In the genomic region with DNA sequence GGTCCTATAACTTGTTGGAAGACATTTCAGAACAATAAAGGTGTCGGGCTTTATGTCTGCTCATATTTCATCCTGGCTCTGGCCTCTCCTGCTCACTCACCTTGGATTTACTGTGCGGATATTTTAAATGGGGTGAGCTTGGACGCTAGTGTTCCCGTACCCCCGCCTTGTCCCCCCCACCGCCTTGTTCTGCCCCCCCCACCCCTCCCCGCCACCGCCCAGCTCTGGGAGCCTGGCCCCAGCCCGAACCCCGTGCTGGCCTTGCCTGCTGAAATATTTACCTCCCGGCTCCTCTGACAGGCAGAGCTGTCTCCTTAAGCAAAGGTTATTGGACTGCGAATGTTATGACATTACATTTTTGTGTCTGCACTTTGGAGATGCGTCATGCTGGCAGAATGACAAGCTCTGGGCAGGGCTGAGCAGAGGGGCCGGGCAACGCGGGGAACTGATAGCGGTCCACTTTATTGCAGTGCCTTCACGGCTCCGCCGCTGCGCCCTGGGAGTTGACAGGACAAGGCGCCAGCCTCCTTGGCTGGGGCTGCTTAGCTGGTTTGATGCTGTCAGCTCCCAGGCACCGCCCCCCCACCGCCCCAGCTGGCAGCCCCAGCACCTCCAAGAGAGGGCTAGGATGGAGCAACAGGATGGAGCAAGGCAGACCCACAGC, we compare ENCODE assay signal across 1 cellular context.
TF ChIP-seq lines count a peak whose summit lies in the region.

No MANE protein-coding gene starts in this region.

TF ChIP-seq in HEK293, 187 proteins besides CTCF, POLR2A, EP300 and RAD21 (continued from another document and continues in another):
- TF ChIP-seq, protein P1, sequence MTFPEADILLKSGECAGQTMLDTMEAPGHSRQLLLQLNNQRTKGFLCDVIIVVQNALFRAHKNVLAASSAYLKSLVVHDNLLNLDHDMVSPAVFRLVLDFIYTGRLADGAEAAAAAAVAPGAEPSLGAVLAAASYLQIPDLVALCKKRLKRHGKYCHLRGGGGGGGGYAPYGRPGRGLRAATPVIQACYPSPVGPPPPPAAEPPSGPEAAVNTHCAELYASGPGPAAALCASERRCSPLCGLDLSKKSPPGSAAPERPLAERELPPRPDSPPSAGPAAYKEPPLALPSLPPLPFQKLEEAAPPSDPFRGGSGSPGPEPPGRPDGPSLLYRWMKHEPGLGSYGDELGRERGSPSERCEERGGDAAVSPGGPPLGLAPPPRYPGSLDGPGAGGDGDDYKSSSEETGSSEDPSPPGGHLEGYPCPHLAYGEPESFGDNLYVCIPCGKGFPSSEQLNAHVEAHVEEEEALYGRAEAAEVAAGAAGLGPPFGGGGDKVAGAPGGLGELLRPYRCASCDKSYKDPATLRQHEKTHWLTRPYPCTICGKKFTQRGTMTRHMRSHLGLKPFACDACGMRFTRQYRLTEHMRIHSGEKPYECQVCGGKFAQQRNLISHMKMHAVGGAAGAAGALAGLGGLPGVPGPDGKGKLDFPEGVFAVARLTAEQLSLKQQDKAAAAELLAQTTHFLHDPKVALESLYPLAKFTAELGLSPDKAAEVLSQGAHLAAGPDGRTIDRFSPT (tag by site-specific recombination; IDR thresholded peaks at IDR 0.05), result no peak
- TF ChIP-seq, protein P2, sequence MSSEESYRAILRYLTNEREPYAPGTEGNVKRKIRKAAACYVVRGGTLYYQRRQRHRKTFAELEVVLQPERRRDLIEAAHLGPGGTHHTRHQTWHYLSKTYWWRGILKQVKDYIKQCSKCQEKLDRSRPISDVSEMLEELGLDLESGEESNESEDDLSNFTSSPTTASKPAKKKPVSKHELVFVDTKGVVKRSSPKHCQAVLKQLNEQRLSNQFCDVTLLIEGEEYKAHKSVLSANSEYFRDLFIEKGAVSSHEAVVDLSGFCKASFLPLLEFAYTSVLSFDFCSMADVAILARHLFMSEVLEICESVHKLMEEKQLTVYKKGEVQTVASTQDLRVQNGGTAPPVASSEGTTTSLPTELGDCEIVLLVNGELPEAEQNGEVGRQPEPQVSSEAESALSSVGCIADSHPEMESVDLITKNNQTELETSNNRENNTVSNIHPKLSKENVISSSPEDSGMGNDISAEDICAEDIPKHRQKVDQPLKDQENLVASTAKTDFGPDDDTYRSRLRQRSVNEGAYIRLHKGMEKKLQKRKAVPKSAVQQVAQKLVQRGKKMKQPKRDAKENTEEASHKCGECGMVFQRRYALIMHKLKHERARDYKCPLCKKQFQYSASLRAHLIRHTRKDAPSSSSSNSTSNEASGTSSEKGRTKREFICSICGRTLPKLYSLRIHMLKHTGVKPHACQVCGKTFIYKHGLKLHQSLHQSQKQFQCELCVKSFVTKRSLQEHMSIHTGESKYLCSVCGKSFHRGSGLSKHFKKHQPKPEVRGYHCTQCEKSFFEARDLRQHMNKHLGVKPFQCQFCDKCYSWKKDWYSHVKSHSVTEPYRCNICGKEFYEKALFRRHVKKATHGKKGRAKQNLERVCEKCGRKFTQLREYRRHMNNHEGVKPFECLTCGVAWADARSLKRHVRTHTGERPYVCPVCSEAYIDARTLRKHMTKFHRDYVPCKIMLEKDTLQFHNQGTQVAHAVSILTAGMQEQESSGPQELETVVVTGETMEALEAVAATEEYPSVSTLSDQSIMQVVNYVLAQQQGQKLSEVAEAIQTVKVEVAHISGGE (tag by site-specific recombination; conservative IDR thresholded peaks at IDR 0.05; ENCODE audit: low read depth), result no peak
- TF ChIP-seq, protein P3, sequence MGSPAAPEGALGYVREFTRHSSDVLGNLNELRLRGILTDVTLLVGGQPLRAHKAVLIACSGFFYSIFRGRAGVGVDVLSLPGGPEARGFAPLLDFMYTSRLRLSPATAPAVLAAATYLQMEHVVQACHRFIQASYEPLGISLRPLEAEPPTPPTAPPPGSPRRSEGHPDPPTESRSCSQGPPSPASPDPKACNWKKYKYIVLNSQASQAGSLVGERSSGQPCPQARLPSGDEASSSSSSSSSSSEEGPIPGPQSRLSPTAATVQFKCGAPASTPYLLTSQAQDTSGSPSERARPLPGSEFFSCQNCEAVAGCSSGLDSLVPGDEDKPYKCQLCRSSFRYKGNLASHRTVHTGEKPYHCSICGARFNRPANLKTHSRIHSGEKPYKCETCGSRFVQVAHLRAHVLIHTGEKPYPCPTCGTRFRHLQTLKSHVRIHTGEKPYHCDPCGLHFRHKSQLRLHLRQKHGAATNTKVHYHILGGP (tag by site-specific recombination; IDR thresholded peaks at IDR 0.05), result no peak
- TF ChIP-seq ZNF629 (tag by site-specific recombination; IDR thresholded peaks at IDR 0.05) (peak; percentile 84), OSR2 (tag by site-specific recombination; IDR thresholded peaks at IDR 0.05) (no peak), HOXA7 (CRISPR knock-in tag; IDR thresholded peaks at IDR 0.05; ENCODE audit: borderline replicate concordance) (no peak), KLF7 (tag by site-specific recombination; IDR thresholded peaks at IDR 0.05; ENCODE audit: borderline replicate concordance) (no peak), ZNF843 (tag by site-specific recombination; IDR thresholded peaks at IDR 0.05) (no peak), ZNF670 (tag by site-specific recombination; IDR thresholded peaks at IDR 0.05; ENCODE audit: low read depth) (no peak), SALL2 (tag by site-specific recombination; IDR thresholded peaks at IDR 0.05; ENCODE audit: borderline replicate concordance) (no peak), ZNF292 (tag by site-specific recombination; IDR thresholded peaks at IDR 0.05; ENCODE audit: borderline replicate concordance, low read depth) (no peak), REPIN1 (tag by site-specific recombination; IDR thresholded peaks at IDR 0.05; ENCODE audit: low read depth) (no peak), ZNF560 (tag by site-specific recombination; IDR thresholded peaks at IDR 0.05; ENCODE audit: borderline replicate concordance) (no peak), ZNF155 (tag by site-specific recombination; IDR thresholded peaks at IDR 0.05) (no peak), ZNF768 (tag by site-specific recombination; IDR thresholded peaks at IDR 0.05) (no peak), ZNF114 (tag by site-specific recombination; IDR thresholded peaks at IDR 0.05) (no peak), ZNF677 (tag by site-specific recombination; IDR thresholded peaks at IDR 0.05) (no peak), ZNF529 (tag by site-specific recombination; IDR thresholded peaks at IDR 0.05; ENCODE audit: insufficient replicate concordance) (no peak), ZBTB17 (tag by site-specific recombination; IDR thresholded peaks at IDR 0.05) (no peak)
- TF ChIP-seq, protein P4, sequence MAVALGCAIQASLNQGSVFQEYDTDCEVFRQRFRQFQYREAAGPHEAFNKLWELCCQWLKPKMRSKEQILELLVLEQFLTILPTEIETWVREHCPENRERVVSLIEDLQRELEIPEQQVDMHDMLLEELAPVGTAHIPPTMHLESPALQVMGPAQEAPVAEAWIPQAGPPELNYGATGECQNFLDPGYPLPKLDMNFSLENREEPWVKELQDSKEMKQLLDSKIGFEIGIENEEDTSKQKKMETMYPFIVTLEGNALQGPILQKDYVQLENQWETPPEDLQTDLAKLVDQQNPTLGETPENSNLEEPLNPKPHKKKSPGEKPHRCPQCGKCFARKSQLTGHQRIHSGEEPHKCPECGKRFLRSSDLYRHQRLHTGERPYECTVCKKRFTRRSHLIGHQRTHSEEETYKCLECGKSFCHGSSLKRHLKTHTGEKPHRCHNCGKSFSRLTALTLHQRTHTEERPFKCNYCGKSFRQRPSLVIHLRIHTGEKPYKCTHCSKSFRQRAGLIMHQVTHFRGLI (tag by site-specific recombination; IDR thresholded peaks at IDR 0.05), result no peak
- TF ChIP-seq, protein P5, sequence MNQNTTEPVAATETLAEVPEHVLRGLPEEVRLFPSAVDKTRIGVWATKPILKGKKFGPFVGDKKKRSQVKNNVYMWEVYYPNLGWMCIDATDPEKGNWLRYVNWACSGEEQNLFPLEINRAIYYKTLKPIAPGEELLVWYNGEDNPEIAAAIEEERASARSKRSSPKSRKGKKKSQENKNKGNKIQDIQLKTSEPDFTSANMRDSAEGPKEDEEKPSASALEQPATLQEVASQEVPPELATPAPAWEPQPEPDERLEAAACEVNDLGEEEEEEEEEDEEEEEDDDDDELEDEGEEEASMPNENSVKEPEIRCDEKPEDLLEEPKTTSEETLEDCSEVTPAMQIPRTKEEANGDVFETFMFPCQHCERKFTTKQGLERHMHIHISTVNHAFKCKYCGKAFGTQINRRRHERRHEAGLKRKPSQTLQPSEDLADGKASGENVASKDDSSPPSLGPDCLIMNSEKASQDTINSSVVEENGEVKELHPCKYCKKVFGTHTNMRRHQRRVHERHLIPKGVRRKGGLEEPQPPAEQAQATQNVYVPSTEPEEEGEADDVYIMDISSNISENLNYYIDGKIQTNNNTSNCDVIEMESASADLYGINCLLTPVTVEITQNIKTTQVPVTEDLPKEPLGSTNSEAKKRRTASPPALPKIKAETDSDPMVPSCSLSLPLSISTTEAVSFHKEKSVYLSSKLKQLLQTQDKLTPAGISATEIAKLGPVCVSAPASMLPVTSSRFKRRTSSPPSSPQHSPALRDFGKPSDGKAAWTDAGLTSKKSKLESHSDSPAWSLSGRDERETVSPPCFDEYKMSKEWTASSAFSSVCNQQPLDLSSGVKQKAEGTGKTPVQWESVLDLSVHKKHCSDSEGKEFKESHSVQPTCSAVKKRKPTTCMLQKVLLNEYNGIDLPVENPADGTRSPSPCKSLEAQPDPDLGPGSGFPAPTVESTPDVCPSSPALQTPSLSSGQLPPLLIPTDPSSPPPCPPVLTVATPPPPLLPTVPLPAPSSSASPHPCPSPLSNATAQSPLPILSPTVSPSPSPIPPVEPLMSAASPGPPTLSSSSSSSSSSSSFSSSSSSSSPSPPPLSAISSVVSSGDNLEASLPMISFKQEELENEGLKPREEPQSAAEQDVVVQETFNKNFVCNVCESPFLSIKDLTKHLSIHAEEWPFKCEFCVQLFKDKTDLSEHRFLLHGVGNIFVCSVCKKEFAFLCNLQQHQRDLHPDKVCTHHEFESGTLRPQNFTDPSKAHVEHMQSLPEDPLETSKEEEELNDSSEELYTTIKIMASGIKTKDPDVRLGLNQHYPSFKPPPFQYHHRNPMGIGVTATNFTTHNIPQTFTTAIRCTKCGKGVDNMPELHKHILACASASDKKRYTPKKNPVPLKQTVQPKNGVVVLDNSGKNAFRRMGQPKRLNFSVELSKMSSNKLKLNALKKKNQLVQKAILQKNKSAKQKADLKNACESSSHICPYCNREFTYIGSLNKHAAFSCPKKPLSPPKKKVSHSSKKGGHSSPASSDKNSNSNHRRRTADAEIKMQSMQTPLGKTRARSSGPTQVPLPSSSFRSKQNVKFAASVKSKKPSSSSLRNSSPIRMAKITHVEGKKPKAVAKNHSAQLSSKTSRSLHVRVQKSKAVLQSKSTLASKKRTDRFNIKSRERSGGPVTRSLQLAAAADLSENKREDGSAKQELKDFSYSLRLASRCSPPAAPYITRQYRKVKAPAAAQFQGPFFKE (tag by site-specific recombination; IDR thresholded peaks at IDR 0.05; ENCODE audit: borderline replicate concordance), result no peak
- TF ChIP-seq, protein P6, sequence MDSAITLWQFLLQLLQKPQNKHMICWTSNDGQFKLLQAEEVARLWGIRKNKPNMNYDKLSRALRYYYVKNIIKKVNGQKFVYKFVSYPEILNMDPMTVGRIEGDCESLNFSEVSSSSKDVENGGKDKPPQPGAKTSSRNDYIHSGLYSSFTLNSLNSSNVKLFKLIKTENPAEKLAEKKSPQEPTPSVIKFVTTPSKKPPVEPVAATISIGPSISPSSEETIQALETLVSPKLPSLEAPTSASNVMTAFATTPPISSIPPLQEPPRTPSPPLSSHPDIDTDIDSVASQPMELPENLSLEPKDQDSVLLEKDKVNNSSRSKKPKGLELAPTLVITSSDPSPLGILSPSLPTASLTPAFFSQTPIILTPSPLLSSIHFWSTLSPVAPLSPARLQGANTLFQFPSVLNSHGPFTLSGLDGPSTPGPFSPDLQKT (IDR thresholded peaks at IDR 0.05; ENCODE audit: borderline replicate concordance, low read depth, low read length), result no peak
- TF ChIP-seq, protein P7, sequence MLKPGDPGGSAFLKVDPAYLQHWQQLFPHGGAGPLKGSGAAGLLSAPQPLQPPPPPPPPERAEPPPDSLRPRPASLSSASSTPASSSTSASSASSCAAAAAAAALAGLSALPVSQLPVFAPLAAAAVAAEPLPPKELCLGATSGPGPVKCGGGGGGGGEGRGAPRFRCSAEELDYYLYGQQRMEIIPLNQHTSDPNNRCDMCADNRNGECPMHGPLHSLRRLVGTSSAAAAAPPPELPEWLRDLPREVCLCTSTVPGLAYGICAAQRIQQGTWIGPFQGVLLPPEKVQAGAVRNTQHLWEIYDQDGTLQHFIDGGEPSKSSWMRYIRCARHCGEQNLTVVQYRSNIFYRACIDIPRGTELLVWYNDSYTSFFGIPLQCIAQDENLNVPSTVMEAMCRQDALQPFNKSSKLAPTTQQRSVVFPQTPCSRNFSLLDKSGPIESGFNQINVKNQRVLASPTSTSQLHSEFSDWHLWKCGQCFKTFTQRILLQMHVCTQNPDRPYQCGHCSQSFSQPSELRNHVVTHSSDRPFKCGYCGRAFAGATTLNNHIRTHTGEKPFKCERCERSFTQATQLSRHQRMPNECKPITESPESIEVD (tag by site-specific recombination; IDR thresholded peaks at IDR 0.05), result no peak
- TF ChIP-seq, protein P8, sequence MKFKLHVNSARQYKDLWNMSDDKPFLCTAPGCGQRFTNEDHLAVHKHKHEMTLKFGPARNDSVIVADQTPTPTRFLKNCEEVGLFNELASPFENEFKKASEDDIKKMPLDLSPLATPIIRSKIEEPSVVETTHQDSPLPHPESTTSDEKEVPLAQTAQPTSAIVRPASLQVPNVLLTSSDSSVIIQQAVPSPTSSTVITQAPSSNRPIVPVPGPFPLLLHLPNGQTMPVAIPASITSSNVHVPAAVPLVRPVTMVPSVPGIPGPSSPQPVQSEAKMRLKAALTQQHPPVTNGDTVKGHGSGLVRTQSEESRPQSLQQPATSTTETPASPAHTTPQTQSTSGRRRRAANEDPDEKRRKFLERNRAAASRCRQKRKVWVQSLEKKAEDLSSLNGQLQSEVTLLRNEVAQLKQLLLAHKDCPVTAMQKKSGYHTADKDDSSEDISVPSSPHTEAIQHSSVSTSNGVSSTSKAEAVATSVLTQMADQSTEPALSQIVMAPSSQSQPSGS (tag by site-specific recombination; IDR thresholded peaks at IDR 0.05; ENCODE audit: low read depth), result 0 out of 2 replicates have a peak, but pooled peaks have one; percentile 21
- TF ChIP-seq, protein P9, sequence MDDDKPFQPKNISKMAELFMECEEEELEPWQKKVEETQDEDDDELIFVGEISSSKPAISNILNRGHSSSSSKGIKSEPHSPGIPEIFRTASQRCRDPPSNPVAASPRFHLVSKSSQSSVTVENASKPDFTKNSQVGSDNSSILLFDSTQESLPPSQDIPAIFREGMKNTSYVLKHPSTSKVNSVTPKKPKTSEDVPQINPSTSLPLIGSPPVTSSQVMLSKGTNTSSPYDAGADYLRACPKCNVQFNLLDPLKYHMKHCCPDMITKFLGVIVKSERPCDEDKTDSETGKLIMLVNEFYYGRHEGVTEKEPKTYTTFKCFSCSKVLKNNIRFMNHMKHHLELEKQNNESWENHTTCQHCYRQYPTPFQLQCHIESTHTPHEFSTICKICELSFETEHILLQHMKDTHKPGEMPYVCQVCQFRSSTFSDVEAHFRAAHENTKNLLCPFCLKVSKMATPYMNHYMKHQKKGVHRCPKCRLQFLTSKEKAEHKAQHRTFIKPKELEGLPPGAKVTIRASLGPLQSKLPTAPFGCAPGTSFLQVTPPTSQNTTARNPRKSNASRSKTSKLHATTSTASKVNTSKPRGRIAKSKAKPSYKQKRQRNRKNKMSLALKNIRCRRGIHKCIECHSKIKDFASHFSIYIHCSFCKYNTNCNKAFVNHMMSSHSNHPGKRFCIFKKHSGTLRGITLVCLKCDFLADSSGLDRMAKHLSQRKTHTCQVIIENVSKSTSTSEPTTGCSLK (tag by site-specific recombination; IDR thresholded peaks at IDR 0.05), result no peak
